Comparison of ENCODE assay signal across 18 cellular contexts in genomic region chr1:64711266-64711665, GRCh38. TPM values are rescaled to one million over a fixed set of nuclear protein-coding genes. Genes with fewer than 3 reads are reported as not detected.
DNase-seq lines count a peak whose midpoint lies in the region.
"Had no signal": no experiment of that assay in that cellular context is flagged by ENCODE, and none has a peak within 500 bp of the region (broad histone marks: within the 10 kb centered on the region; RNA-seq: fewer than 3 reads in every experiment).

No MANE protein-coding gene starts in this region.

- no peak overlapping the region for H3K4ac ChIP-seq in mesenchymal stem cell (ENCODE audit: low read depth in 1 of 2, low read length in 2 of 2)

- no peak overlapping the region for H3K23ac ChIP-seq in mesenchymal stem cell (ENCODE audit: low read length in 2 of 2)

- no peak overlapping the region for H4K8ac ChIP-seq in mesenchymal stem cell (ENCODE audit: low read length)

- H3K4me1 ChIP-seq in adipocyte (ENCODE audit: control insufficient read depth, insufficient read depth, low read length) (peaks cover 22% of the 10 kb centered on the region), mesenchymal stem cell (ENCODE audit: control insufficient read depth, insufficient read depth, low read depth, low read length) (no peaks in the 10 kb centered on the region)
- H3K4me1 ChIP-seq: A549; BLaER1 treated with 17β-estradiol and CSF1 and Interleukin-3, amounts not matched to agents 10 nM and 100 nM; Caco-2 had no signal

- H3K27ac ChIP-seq in mesenchymal stem cell (ENCODE audit: low read length, poor library complexity, severe bottlenecking) = no peak overlapping the region
- H3K27ac ChIP-seq: 22Rv1; A549; BLaER1 treated with 17β-estradiol and CSF1 and Interleukin-3, amounts not matched to agents 10 nM and 100 nM; C4-2B had no signal

- H3K36me3 ChIP-seq in adipocyte (ENCODE audit: control insufficient read depth, insufficient read depth, low read length, severe bottlenecking) (no peaks in the 10 kb centered on the region), mesenchymal stem cell (ENCODE audit: control insufficient read depth in 1 of 2, insufficient read depth in 2 of 2, low read depth in 1 of 2, low read length in 2 of 2) (no peaks in the 10 kb centered on the region)
- H3K36me3 ChIP-seq: BLaER1 treated with 17β-estradiol and CSF1 and Interleukin-3, amounts not matched to agents 10 nM and 100 nM had no signal

- H3K18ac ChIP-seq in mesenchymal stem cell (ENCODE audit: low read depth in 1 of 2, low read length in 2 of 2) = no peak overlapping the region

- H3K14ac ChIP-seq in mesenchymal stem cell (ENCODE audit: low read length in 2 of 2) = no peak overlapping the region

- H2BK12ac ChIP-seq in mesenchymal stem cell (ENCODE audit: low read length in 2 of 2) = no peak overlapping the region

- H3K9ac ChIP-seq in adipocyte (ENCODE audit: low read length) (no peak overlapping the region), mesenchymal stem cell (ENCODE audit: low read length) (no peak overlapping the region)
- H3K9ac ChIP-seq: BLaER1 treated with 17β-estradiol and CSF1 and Interleukin-3, amounts not matched to agents 10 nM and 100 nM had no signal

- H3K4me3 ChIP-seq in adipocyte (ENCODE audit: low read length) (no peak overlapping the region), mesenchymal stem cell (ENCODE audit: insufficient read depth in 1 of 2, low read depth in 1 of 2, low read length in 2 of 2) (no peak overlapping the region)
- H3K4me3 ChIP-seq: A549; BLaER1 treated with 17β-estradiol and CSF1 and Interleukin-3, amounts not matched to agents 10 nM and 100 nM had no signal

- H2AK5ac ChIP-seq in mesenchymal stem cell (ENCODE audit: low read length, severe bottlenecking) = no peak overlapping the region

- DNase-seq in NOMO-1 treated with DMSO at 0.1 percent for 48 hours (lab: John Stamatoyannopoulos, UW; ENCODE audit: unreplicated experiment) (peak; percentile 21), NOMO-1 treated with dmso at 0.1 percent for 144 hours (lab: John Stamatoyannopoulos, UW; ENCODE audit: unreplicated experiment) (no peak), adipocyte (ENCODE audit: low read depth) (peak; percentile 65), fibroblast of gingiva (ENCODE audit: low read depth) (peak; percentile 54), mesenchymal stem cell (no peak), LoVo (ENCODE audit: low spot score) (no peak)
- no peak for DNase-seq in NK-92 treated with Interleukin-12 subunit alpha and Interleukin-12 subunit beta, amount 100 ng/mL, for 24 hours (lab: John Stamatoyannopoulos, UW)
- DNase-seq: AML-193; Caco-2; Calu3; CD4-positive, alpha-beta T cell; CD8-positive, alpha-beta T cell; DMS79 treated with DMSO at 0.1 percent for 48 hours; GF-D8 had no signal

- no peak overlapping the region for H2BK5ac ChIP-seq in mesenchymal stem cell (ENCODE audit: low read depth, low read length, poor library complexity, severe bottlenecking)

- H3K4me2 ChIP-seq in mesenchymal stem cell (ENCODE audit: low read length, poor library complexity, severe bottlenecking) = no peak overlapping the region
- H3K4me2 ChIP-seq: A549; BLaER1 treated with 17β-estradiol and CSF1 and Interleukin-3, amounts not matched to agents 10 nM and 100 nM had no signal

- H3K79me1 ChIP-seq in mesenchymal stem cell (replicated peaks; ENCODE audit: low read length, poor library complexity, severe bottlenecking) = no peaks in the 10 kb centered on the region

- H3K27me3 ChIP-seq in adipocyte (replicated peaks; ENCODE audit: control insufficient read depth, insufficient read depth, low read length) = peaks cover 3% of the 10 kb centered on the region
- H3K27me3 ChIP-seq in mesenchymal stem cell (ENCODE audit: control insufficient read depth in 1 of 2, insufficient read depth in 1 of 2, low read length in 2 of 2) = peaks cover 0 to 4% of the 10 kb centered on the region in 2 experiments
- H3K27me3 ChIP-seq: BLaER1 treated with 17β-estradiol and CSF1 and Interleukin-3, amounts not matched to agents 10 nM and 100 nM had no signal

- no peak overlapping the region for H2BK120ac ChIP-seq in mesenchymal stem cell (ENCODE audit: low read depth, low read length)

- no peak overlapping the region for H2BK15ac ChIP-seq in mesenchymal stem cell (ENCODE audit: low read depth, poor library complexity, severe bottlenecking)

- no peak overlapping the region for H2AFZ ChIP-seq in mesenchymal stem cell (ENCODE audit: low read depth, low read length)

- H3K9me3 ChIP-seq in adipocyte (ENCODE audit: control insufficient read depth, low read length) (no peaks in the 10 kb centered on the region), mesenchymal stem cell (ENCODE audit: control insufficient read depth, low read length) (no peaks in the 10 kb centered on the region)
- H3K9me3 ChIP-seq: A549; BLaER1 treated with 17β-estradiol and CSF1 and Interleukin-3, amounts not matched to agents 10 nM and 100 nM; Caco-2 had no signal

- H4K91ac ChIP-seq in mesenchymal stem cell (ENCODE audit: low read length) = no peak overlapping the region

- 29% methylated on average over 1 of the region's 1 CpG for WGBS in mesenchymal stem cell

RNA-seq across cellular contexts. Expression of gene RAVER2, which starts 33.6 kb away (rescaled TPM):
- polyA plus RNA-seq in mesenchymal stem cell (2013, experiment 1 of 2) = 6.4 TPM
- 6.5 TPM for polyA plus RNA-seq in mesenchymal stem cell (2013, experiment 2 of 2)

Comparison
In these comparisons a context has a peak if more than half of its experiments do, and no peak if none do; other contexts are left out.
1. DNase-seq: peak in NOMO-1 treated with DMSO at 0.1 percent for 48 hours (single experiment), adipocyte (single experiment) and fibroblast of gingiva (single experiment); none in NOMO-1 treated with dmso at 0.1 percent for 144 hours (single experiment), mesenchymal stem cell (single experiment), NK-92 treated with Interleukin-12 subunit alpha and Interleukin-12 subunit beta, amount 100 ng/mL, for 24 hours (single experiment) and LoVo (single experiment).